17 cellular contexts compared by ENCODE assay signal in the genomic region with DNA sequence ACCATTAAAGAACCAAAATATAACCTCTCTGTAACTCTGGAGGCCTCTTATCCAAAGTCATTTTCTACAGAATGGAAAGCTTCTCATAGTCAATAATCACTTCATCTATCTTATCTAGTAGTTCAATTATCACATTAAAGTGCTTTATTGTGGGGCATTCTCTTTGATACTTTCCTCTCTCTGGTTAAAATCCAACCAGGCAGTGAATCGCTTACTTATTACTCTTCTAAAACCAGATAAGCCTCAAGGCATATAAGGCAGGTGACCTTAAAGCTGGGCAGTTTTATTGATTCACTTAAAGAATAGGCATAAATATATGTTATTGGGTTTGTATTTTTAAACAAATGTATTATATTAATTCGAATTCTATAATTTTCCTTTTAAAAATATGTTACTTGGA.
DNase-seq lines count a peak whose midpoint lies in the region; TF ChIP-seq lines count a peak whose summit lies in the region.
"Had no signal": no experiment of that assay in that cellular context is flagged by ENCODE, and none has a peak within 500 bp of the region (broad histone marks: within the 10 kb centered on the region; RNA-seq: fewer than 3 reads in every experiment).

No MANE protein-coding gene starts in this region.

- H3K27me3 ChIP-seq in mesendoderm (ENCODE audit: insufficient read depth, low read length, poor library complexity) = no peaks in the 10 kb centered on the region
- H3K27me3 ChIP-seq: BLaER1 had no signal

- CTCF ChIA-PET in HEK293T (lab: Yijun Ruan, JAX) = no interaction called here

- H3K4me3 ChIP-seq in mesendoderm (ENCODE audit: low read length) = no peak overlapping the region
- H3K4me3 ChIP-seq: BLaER1, GM12878, GM23248 had no signal

- H3K9ac ChIP-seq in mesendoderm (ENCODE audit: low read length) = no peak overlapping the region
- H3K9ac ChIP-seq: BLaER1, GM23248 had no signal

- H3K79me1 ChIP-seq in mesendoderm (ENCODE audit: low read length) = no peaks in the 10 kb centered on the region

- no peak overlapping the region for H3K56ac ChIP-seq in mesendoderm (ENCODE audit: low read length)

- no peak overlapping the region for H3K4me2 ChIP-seq in mesendoderm (ENCODE audit: low read length)
- H3K4me2 ChIP-seq: BLaER1 had no signal

- in situ Hi-C loops in Caki2 (cut with HindIII; ENCODE audit: low pct_unique_long_range_greater_than_20kb, low sequenced_read_pairs) = no loop called here

- no peak overlapping the region for H4K8ac ChIP-seq in mesendoderm (ENCODE audit: low read depth, low read length)

- H3K4me1 ChIP-seq in mesendoderm (ENCODE audit: control insufficient read depth, low read depth, low read length) = peaks cover 2% of the 10 kb centered on the region
- H3K4me1 ChIP-seq: BLaER1 had no signal

- H3K18ac ChIP-seq in mesendoderm (ENCODE audit: low read length) = no peak overlapping the region

- H3K36me3 ChIP-seq in mesendoderm (ENCODE audit: control insufficient read depth, insufficient read depth, low read length) = no peaks in the 10 kb centered on the region
- H3K36me3 ChIP-seq: BLaER1 had no signal

- no peak overlapping the region for H4K5ac ChIP-seq in mesendoderm (ENCODE audit: low read length)

- H3K4ac ChIP-seq in mesendoderm (ENCODE audit: low read depth, low read length) = no peak overlapping the region

- 100% methylated on average over 1 of the region's 2 CpGs for WGBS in mesendoderm (ENCODE audit: extremely low coverage, insufficient coverage, low lambda C conversion rate)

- no peak overlapping the region for H2BK5ac ChIP-seq in mesendoderm (ENCODE audit: low read length)

- no peak overlapping the region for H3K27ac ChIP-seq in mesendoderm (ENCODE audit: low read depth, low read length)
- H3K27ac ChIP-seq: BLaER1, GM23248, HL-60 had no signal

- H3K23ac ChIP-seq in mesendoderm (ENCODE audit: low read length) = no peak overlapping the region

- H2BK120ac ChIP-seq in mesendoderm (ENCODE audit: low read depth, low read length) = no peak overlapping the region

- POLR2A ChIA-PET in HEK293T (lab: Yijun Ruan, JAX) = no interaction called here

- no peak overlapping the region for H2AK5ac ChIP-seq in mesendoderm (ENCODE audit: low read length)

- H3K79me2 ChIP-seq in mesendoderm (ENCODE audit: control insufficient read depth, insufficient read depth, low read length) = no peaks in the 10 kb centered on the region

- DNase-seq in Caki2 (ENCODE audit: low read depth) (peak; percentile 16), NCI-H69 (lab: John Stamatoyannopoulos, UW) (peak; percentile 42), mesendoderm (peak; percentile 52), renal cortical epithelial cell (ENCODE audit: low read depth) (peak; percentile 22), NCI-H2081 treated with DMSO at 0.1 percent for 48 hours (lab: John Stamatoyannopoulos, UW) (no peak), HEK293T (ENCODE audit: extremely low spot score) (no peak)
- DNase-seq in activated CD8-positive, alpha-beta memory T cell treated with anti-CD3 and anti-CD28 coated beads, Interleukin-2, amount 50 U/mL, for 48 hours = no peak
- DNase-seq: 8988T; AML-193; Calu3; CD8-positive, alpha-beta memory T cell; DMS 273 treated with DMSO at 0.1 percent for 48 hours; DMS79; GM23248 had no signal

- no peak overlapping the region for H2BK15ac ChIP-seq in mesendoderm (replicated peaks; ENCODE audit: low read depth)

TF ChIP-seq in HEK293T, 16 proteins besides CTCF, POLR2A, EP300 and RAD21:
- TF ChIP-seq NFRKB (IDR thresholded peaks at IDR 0.05) (no peak), ZNF384 (IDR thresholded peaks at IDR 0.05) (no peak), FOXK2 (IDR thresholded peaks at IDR 0.05) (no peak), ELF4 (IDR thresholded peaks at IDR 0.05) (no peak), PKNOX1 (IDR thresholded peaks at IDR 0.05) (no peak), FOXM1 (IDR thresholded peaks at IDR 0.05; ENCODE audit: borderline replicate concordance) (no peak), SP1 (IDR thresholded peaks at IDR 0.05) (no peak), ARNT (IDR thresholded peaks at IDR 0.05) (no peak), HDGF (IDR thresholded peaks at IDR 0.05; ENCODE audit: borderline replicate concordance) (no peak), CTBP1 (IDR thresholded peaks at IDR 0.05; ENCODE audit: borderline replicate concordance) (no peak), FOXA1 (IDR thresholded peaks at IDR 0.05) (no peak), L3MBTL2 (conservative IDR thresholded peaks at IDR 0.05) (no peak), BHLHE40 (IDR thresholded peaks at IDR 0.05; ENCODE audit: borderline replicate concordance) (no peak), LEF1 (IDR thresholded peaks at IDR 0.05; ENCODE audit: borderline replicate concordance) (no peak), TARDBP (IDR thresholded peaks at IDR 0.05) (no peak)

Comparison
In these comparisons a context has a peak if more than half of its experiments do, and no peak if none do; other contexts are left out.
1. DNase-seq: peak in Caki2 (single experiment), NCI-H69 (single experiment), mesendoderm (single experiment) and renal cortical epithelial cell (single experiment); none in activated CD8-positive, alpha-beta memory T cell treated with anti-CD3 and anti-CD28 coated beads, Interleukin-2, amount 50 U/mL, for 48 hours (single experiment), NCI-H2081 treated with DMSO at 0.1 percent for 48 hours (single experiment) and HEK293T (single experiment).